ENCODE assay signal across 12 cellular contexts in genomic region chr6:36754582-36755434, GRCh38. TPM values are rescaled to one million over a fixed set of nuclear protein-coding genes. Genes with fewer than 3 reads are reported as not detected.
DNase-seq lines count a peak whose midpoint lies in the region; ATAC-seq, FAIRE-seq and TF ChIP-seq lines count a peak whose summit lies in the region.
"Had no signal": no experiment of that assay in that cellular context is flagged by ENCODE, and none has a peak within 500 bp of the region (broad histone marks: within the 10 kb centered on the region; RNA-seq: fewer than 3 reads in every experiment).

No MANE protein-coding gene starts in this region.

- POLR2A ChIA-PET in CD8-positive, alpha-beta T cell (lab: Charles Lee) = interaction anchor here (0.6 to 1.2 kb wide), 3 partner anchors 29 to 1169 kb away, joined by 3 to 4 read pairs (median 3); no protein-coding TSS in a partner anchor
- POLR2A ChIA-PET in activated CD4-positive, alpha-beta memory T cell treated with anti-CD3 and anti-CD28 coated beads for 36 hours (lab: Charles Lee) = interaction anchor here (1.4 to 1.9 kb wide), 4 partner anchors 9 to 76 kb away, joined by 3 to 13 read pairs (median 6); partner anchors contain the start of gene CDKN1A

- H3K27ac ChIP-seq in CD8-positive, alpha-beta T cell (ENCODE audit: low read depth, low read length) = no peak overlapping the region
- H3K27ac ChIP-seq in mucosa of rectum (ENCODE audit: low read depth in 2 of 2, low read length in 2 of 2) (peak overlapping the region; percentile 59 to 93), brain microvascular endothelial cell (no peak overlapping the region)
- H3K27ac ChIP-seq: KMS-11 had no signal

- H3K4me3 ChIP-seq in CD8-positive, alpha-beta T cell (ENCODE audit: low read depth, low read length) = no peak overlapping the region
- H3K4me3 ChIP-seq in mucosa of rectum (ENCODE audit: low read length in 2 of 2) = peak overlapping the region in 1 of 2 donors; percentile 43
- no peak overlapping the region for H3K4me3 ChIP-seq in brain microvascular endothelial cell (ENCODE audit: low read depth, low read length)
- H3K4me3 ChIP-seq: mucosa of descending colon had no signal

- in situ Hi-C loops in brain microvascular endothelial cell (cut with HindIII; ENCODE audit: low pct_ligation_motif_present, low sequenced_read_pairs) = loop anchor here (25.0 kb wide), 1 partner anchor 257 kb away; the partner anchor contains the start of gene FGD2

- no peak for ATAC-seq in CD8-positive, alpha-beta T cell
- ATAC-seq in HG03354 (IDR thresholded peaks at IDR 0.05; ENCODE audit: poor library complexity, severe bottlenecking, unreplicated experiment) = no peak

- H3K9ac ChIP-seq in mucosa of rectum (ENCODE audit: low read depth in 1 of 2, low read length in 2 of 2) = no peak overlapping the region
- H3K9ac ChIP-seq: KMS-11 had no signal

- H3K27me3 ChIP-seq in CD8-positive, alpha-beta T cell (ENCODE audit: insufficient read depth, low read length) = no peaks in the 10 kb centered on the region
- H3K27me3 ChIP-seq in mucosa of rectum (ENCODE audit: control insufficient read depth in 2 of 2, insufficient read depth in 2 of 2, low read length in 2 of 2) = no peaks in the 10 kb centered on the region
- H3K27me3 ChIP-seq in brain microvascular endothelial cell (replicated peaks) = no peaks in the 10 kb centered on the region

- no peak for DNase-seq in CD8-positive, alpha-beta T cell
- DNase-seq in GM12892 (ENCODE audit: insufficient read length) = no peak
- no peak for DNase-seq in activated CD4-positive, alpha-beta memory T cell treated with anti-CD3 and anti-CD28 coated beads for 36 hours
- no peak for DNase-seq in brain microvascular endothelial cell
- no peak for DNase-seq in GOT3 (lab: John Stamatoyannopoulos, UW)
- DNase-seq: DMS53, NCI-H345 had no signal

- H3K27me3 Mint-ChIP-seq in CD8-positive, alpha-beta T cell (ENCODE audit: low read depth) = no peaks in the 10 kb centered on the region
- H3K27me3 Mint-ChIP-seq in activated CD4-positive, alpha-beta memory T cell treated with anti-CD3 and anti-CD28 coated beads for 36 hours = no peaks in the 10 kb centered on the region

- no peaks in the 10 kb centered on the region for H3K9me3 Mint-ChIP-seq in CD8-positive, alpha-beta T cell
- H3K9me3 Mint-ChIP-seq in activated CD4-positive, alpha-beta memory T cell treated with anti-CD3 and anti-CD28 coated beads for 36 hours = peaks cover 9% of the 10 kb centered on the region

- peaks cover 15% of the 10 kb centered on the region for H3K4me1 ChIP-seq in CD8-positive, alpha-beta T cell (ENCODE audit: insufficient read depth, low read length)
- peaks cover 65 to 71% of the 10 kb centered on the region in 2 donors for H3K4me1 ChIP-seq in mucosa of rectum (ENCODE audit: control insufficient read depth in 2 of 2, insufficient read depth in 2 of 2, low read length in 2 of 2)

- intact Hi-C loops in CD8-positive, alpha-beta T cell (cut with DNase I, micrococcal nuclease) = loop anchor here in 1 of 2 experiments (1.0 kb wide), 1 partner anchor 75 kb away; no protein-coding TSS in a partner anchor
- intact Hi-C loops in activated CD4-positive, alpha-beta memory T cell treated with anti-CD3 and anti-CD28 coated beads for 36 hours (cut with micrococcal nuclease) = loop anchor here (1.0 to 10.0 kb wide), 7 partner anchors 28 to 450 kb away; partner anchors contain the start of genes KCTD20 and PXT1

- CTCF ChIA-PET in CD8-positive, alpha-beta T cell (lab: Charles Lee) = interaction anchor here (1.0 to 2.7 kb wide), 3 partner anchors 11 to 417 kb away, joined by 3 to 14 read pairs (median 7); no protein-coding TSS in a partner anchor
- CTCF ChIA-PET in activated CD4-positive, alpha-beta memory T cell treated with anti-CD3 and anti-CD28 coated beads for 36 hours (lab: Charles Lee) = interaction anchor here (0.6 to 9.6 kb wide), 11 partner anchors 9 to 453 kb away, joined by 3 to 106 read pairs (median 6); no protein-coding TSS in a partner anchor

- no peaks in the 10 kb centered on the region for H3K36me3 ChIP-seq in CD8-positive, alpha-beta T cell (ENCODE audit: insufficient read depth, low read length)
- H3K36me3 ChIP-seq in mucosa of rectum (ENCODE audit: control insufficient read depth in 2 of 2, insufficient read depth in 2 of 2, low read length in 2 of 2) (no peaks in the 10 kb centered on the region), brain microvascular endothelial cell (replicated peaks) (no peaks in the 10 kb centered on the region)

- TF ChIP-seq CTCF in CD8-positive, alpha-beta T cell (IDR thresholded peaks at IDR 0.05) = no peak
- no peak for TF ChIP-seq CTCF in brain microvascular endothelial cell (IDR thresholded peaks at IDR 0.05; ENCODE audit: low read depth, low read length, missing control alignments)

- no peak for TF ChIP-seq POLR2A in GM12892 (IDR thresholded peaks at IDR 0.05; ENCODE audit: low read depth, low read length)

- H3K27ac Mint-ChIP-seq in CD8-positive, alpha-beta T cell = peak overlapping the region; percentile 87
- peak overlapping the region; percentile 87 for H3K27ac Mint-ChIP-seq in activated CD4-positive, alpha-beta memory T cell treated with anti-CD3 and anti-CD28 coated beads for 36 hours

- peaks cover 33% of the 10 kb centered on the region for H3K4me1 Mint-ChIP-seq in CD8-positive, alpha-beta T cell (ENCODE audit: low read depth)
- H3K4me1 Mint-ChIP-seq in activated CD4-positive, alpha-beta memory T cell treated with anti-CD3 and anti-CD28 coated beads for 36 hours (ENCODE audit: low read depth) = peaks cover 66% of the 10 kb centered on the region

- no peaks in the 10 kb centered on the region for H3K9me3 ChIP-seq in CD8-positive, alpha-beta T cell (ENCODE audit: low read length)
- H3K9me3 ChIP-seq in mucosa of rectum (ENCODE audit: control insufficient read depth in 2 of 2, low read length in 2 of 2) = no peaks in the 10 kb centered on the region
- H3K9me3 ChIP-seq: mucosa of descending colon had no signal

- no peaks in the 10 kb centered on the region for H3K36me3 Mint-ChIP-seq in CD8-positive, alpha-beta T cell
- H3K36me3 Mint-ChIP-seq in activated CD4-positive, alpha-beta memory T cell treated with anti-CD3 and anti-CD28 coated beads for 36 hours = no peaks in the 10 kb centered on the region

- FAIRE-seq in GM12892 (lab: Jason Lieb, UNC) = peak; percentile 56

- H3K4me3 Mint-ChIP-seq in CD8-positive, alpha-beta T cell = no peak overlapping the region
- H3K4me3 Mint-ChIP-seq in activated CD4-positive, alpha-beta memory T cell treated with anti-CD3 and anti-CD28 coated beads for 36 hours = peak overlapping the region; percentile 54

RNA-seq across cellular contexts. Expression of gene RAB44, which starts 57.2 kb away (rescaled TPM):
- under 1 TPM in 1 of 2 experiments, not detected in 1; 0.08 TPM for total RNA-seq in CD8-positive, alpha-beta T cell
- 0.15 TPM for polyA plus RNA-seq in GM12892 (2012; ENCODE audit: missing spikeins)
- under 1 TPM; 0.05 TPM for total RNA-seq in activated CD4-positive, alpha-beta memory T cell treated with anti-CD3 and anti-CD28 coated beads for 36 hours
- total RNA-seq: chondrocyte had no signal

Comparison
In these comparisons a context has a peak if more than half of its experiments do, and no peak if none do; other contexts are left out.
1. H3K27ac ChIP-seq: peak in mucosa of rectum (2 of 2); none in CD8-positive, alpha-beta T cell (single experiment) and brain microvascular endothelial cell (single experiment).